ENCODE assay signal across 1 cellular context in the genomic region with DNA sequence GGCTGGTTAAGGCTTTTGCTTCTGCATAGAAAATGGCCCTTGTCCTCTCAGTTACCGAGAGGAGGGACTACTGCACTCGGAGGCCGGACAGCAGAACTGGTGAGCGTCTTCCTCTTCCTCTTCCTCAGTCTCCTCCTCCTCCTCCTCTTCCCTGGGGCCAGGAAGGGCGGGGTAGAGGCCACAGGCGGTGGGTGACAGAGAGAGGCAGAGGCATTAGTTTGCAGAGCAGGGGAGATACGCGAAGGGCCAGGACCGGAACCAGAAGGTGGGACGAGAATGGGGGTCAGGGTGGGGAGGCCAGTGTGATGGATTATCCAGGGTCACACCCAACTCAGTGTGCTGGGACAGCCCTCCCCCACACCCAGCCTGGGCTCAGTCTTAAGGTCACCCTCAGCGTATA.
TF ChIP-seq lines count a peak whose summit lies in the region.

No MANE protein-coding gene starts in this region.

TF ChIP-seq in A549, 52 proteins besides CTCF, POLR2A, EP300 and RAD21:
- no peak for TF ChIP-seq MAZ (IDR thresholded peaks at IDR 0.05; ENCODE audit: borderline replicate concordance, low read depth, low read length)
- TF ChIP-seq HOXB13 (CRISPR knock-in tag; IDR thresholded peaks at IDR 0.05; ENCODE audit: low read depth), result no peak
- no peak for TF ChIP-seq NFE2L2 (conservative IDR thresholded peaks at IDR 0.05; ENCODE audit: low read length)
- TF ChIP-seq RARB (CRISPR knock-in tag; IDR thresholded peaks at IDR 0.05), result no peak
- TF ChIP-seq ELK1 (IDR thresholded peaks at IDR 0.05; ENCODE audit: low read depth, low read length), result no peak
- no peak for TF ChIP-seq EHF (CRISPR knock-in tag; IDR thresholded peaks at IDR 0.05)
- TF ChIP-seq ZC3H11A (IDR thresholded peaks at IDR 0.05), result no peak
- TF ChIP-seq ZFP36 (IDR thresholded peaks at IDR 0.05; ENCODE audit: borderline replicate concordance, partially characterized antibody), result no peak
- no peak for TF ChIP-seq HDAC2 (IDR thresholded peaks at IDR 0.05)
- no peak for TF ChIP-seq KDM1A (IDR thresholded peaks at IDR 0.05; ENCODE audit: low read depth)
- TF ChIP-seq FOSL2 (IDR thresholded peaks at IDR 0.05), result no peak
- no peak for TF ChIP-seq FOSL2 (CRISPR knock-in tag; IDR thresholded peaks at IDR 0.05)
- TF ChIP-seq, protein P1, sequence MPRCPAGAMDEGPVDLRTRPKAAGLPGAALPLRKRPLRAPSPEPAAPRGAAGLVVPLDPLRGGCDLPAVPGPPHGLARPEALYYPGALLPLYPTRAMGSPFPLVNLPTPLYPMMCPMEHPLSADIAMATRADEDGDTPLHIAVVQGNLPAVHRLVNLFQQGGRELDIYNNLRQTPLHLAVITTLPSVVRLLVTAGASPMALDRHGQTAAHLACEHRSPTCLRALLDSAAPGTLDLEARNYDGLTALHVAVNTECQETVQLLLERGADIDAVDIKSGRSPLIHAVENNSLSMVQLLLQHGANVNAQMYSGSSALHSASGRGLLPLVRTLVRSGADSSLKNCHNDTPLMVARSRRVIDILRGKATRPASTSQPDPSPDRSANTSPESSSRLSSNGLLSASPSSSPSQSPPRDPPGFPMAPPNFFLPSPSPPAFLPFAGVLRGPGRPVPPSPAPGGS (IDR thresholded peaks at IDR 0.05), result no peak
